26 cellular contexts compared by ENCODE assay signal in the genomic region with DNA sequence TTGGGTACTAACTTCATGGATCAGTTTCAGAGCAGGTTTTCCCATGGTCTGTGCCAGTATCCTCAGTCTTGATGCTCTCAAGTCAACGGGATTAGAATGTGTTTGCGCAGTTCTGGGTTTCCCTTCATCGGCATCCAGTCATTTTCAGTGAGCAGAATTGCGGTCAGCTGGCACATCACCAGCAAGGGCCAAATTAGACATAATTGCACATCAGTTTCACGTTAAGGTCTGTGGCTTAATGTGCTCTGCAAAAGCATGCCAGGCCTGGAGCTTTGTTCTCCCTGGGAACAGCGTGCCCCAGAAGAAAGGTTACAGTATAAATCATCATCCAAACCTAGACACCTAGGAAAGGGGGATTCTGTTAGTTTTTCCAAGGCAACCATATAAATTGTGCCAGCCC. TPM values are rescaled to one million over a fixed set of nuclear protein-coding genes. Genes with fewer than 3 reads are reported as not detected.
A peak's percentile ranks its signal among the peaks of the same experiment; 100 is the strongest.
DNase-seq lines count a peak whose midpoint lies in the region; ATAC-seq, FAIRE-seq and TF ChIP-seq lines count a peak whose summit lies in the region.
"Had no signal": no experiment of that assay in that cellular context is flagged by ENCODE, and none has a peak within 500 bp of the region (broad histone marks: within the 10 kb centered on the region; RNA-seq: fewer than 3 reads in every experiment).

No MANE protein-coding gene starts in this region.

- H3K56ac ChIP-seq in H9 (ENCODE audit: insufficient read length, low read depth, low read length), result peak overlapping the region; percentile 53

- H3K4me2 ChIP-seq in H9 (ENCODE audit: insufficient read depth, insufficient read length, low read length), result peak overlapping the region; percentile 46
- H3K4me2 ChIP-seq in smooth muscle cell, result peak overlapping the region; percentile 40

- H3K79me2 ChIP-seq in H9 (ENCODE audit: insufficient read depth, low read length), result peaks cover 4% of the 10 kb centered on the region; the same call in 1 of the 2 replicates
- no peaks in the 10 kb centered on the region for H3K79me2 ChIP-seq in smooth muscle cell (ENCODE audit: low read depth)

- H3K79me1 ChIP-seq in H9 (ENCODE audit: insufficient read depth, low read depth, low read length, poor library complexity, severe bottlenecking), result peaks cover 2% of the 10 kb centered on the region

- H2BK20ac ChIP-seq in H9 (ENCODE audit: low read depth, low read length, poor library complexity, severe bottlenecking), result no peak overlapping the region

- no peak overlapping the region for H3K4ac ChIP-seq in H9 (ENCODE audit: low read depth, low read length)

- peak overlapping the region; percentile 9 for H3K4me3 ChIP-seq in iPS-15b (ENCODE audit: low read depth, low read length)
- no peak overlapping the region for H3K4me3 ChIP-seq in smooth muscle cell
- no peak overlapping the region for H3K4me3 ChIP-seq in right cardiac atrium (ENCODE audit: low read length)
- H3K4me3 ChIP-seq: tibial nerve had no signal

- H3K4me1 ChIP-seq in H9 (ENCODE audit: insufficient read depth, low read length) (peaks cover 36% of the 10 kb centered on the region), iPS-15b (ENCODE audit: control insufficient read depth, insufficient read depth, low read length) (peaks cover 37% of the 10 kb centered on the region), smooth muscle cell (ENCODE audit: low read depth) (peaks cover 26% of the 10 kb centered on the region), right cardiac atrium (ENCODE audit: control insufficient read depth, insufficient read depth, low read length) (no peaks in the 10 kb centered on the region)

- H4K91ac ChIP-seq in H9 (ENCODE audit: insufficient read length, low read depth, low read length), result no peak overlapping the region

- peak overlapping the region; percentile 87 to 100 (median 97); a peak in 6 of 7 replicates for H3K27ac Mint-ChIP-seq in H9
- H3K27ac Mint-ChIP-seq: activated CD4-positive, alpha-beta T cell treated with anti-CD3 and anti-CD28 coated beads, Interleukin-2, amount 10 ng/mL, durations not matched to agents 7 days and 5 days; T-helper 2 cell treated with Interferon-gamma antibody and Interleukin-4, amounts not matched to agents 5 μg/mL and 100 μg/mL, for 36 hours had no signal

- H3K27me3 Mint-ChIP-seq in H9 (ENCODE audit: low read depth), result no peaks in the 10 kb centered on the region
- H3K27me3 Mint-ChIP-seq: activated CD4-positive, alpha-beta T cell treated with anti-CD3 and anti-CD28 coated beads, Interleukin-2, amount 10 ng/mL, durations not matched to agents 7 days and 5 days; CD4-positive, alpha-beta T cell; stimulated activated naive CD8-positive, alpha-beta T cell treated with anti-CD3 and anti-CD28 coated beads, Interleukin-15, amount 100 ng/mL, for 72 hours had no signal

- H2AFZ ChIP-seq in H9 (ENCODE audit: low read length) (no peak overlapping the region), smooth muscle cell (ENCODE audit: low read depth) (no peak overlapping the region)
- H2AFZ ChIP-seq: parathyroid adenoma had no signal

- H3K9ac ChIP-seq in H9 (ENCODE audit: extremely low read depth, insufficient read length, low read length), result no peak overlapping the region
- H3K9ac ChIP-seq in iPS-15b (ENCODE audit: low read depth, low read length), result no peak overlapping the region
- no peak overlapping the region for H3K9ac ChIP-seq in smooth muscle cell (ENCODE audit: low read depth)
- H3K9ac ChIP-seq: parathyroid adenoma had no signal

- H3K27ac ChIP-seq in H9 (ENCODE audit: insufficient read length, low read depth, low read length) (peak overlapping the region; percentile 92), smooth muscle cell (ENCODE audit: low read depth) (no peak overlapping the region), right cardiac atrium (ENCODE audit: low read length) (no peak overlapping the region)
- H3K27ac ChIP-seq: parathyroid adenoma, tibial nerve had no signal

- peak overlapping the region; percentile 14 for H2BK5ac ChIP-seq in H9 (ENCODE audit: insufficient read length, low read length)

- H2AK5ac ChIP-seq in H9 (ENCODE audit: insufficient read length, low read length), result no peak overlapping the region

- H3K14ac ChIP-seq in H9 (ENCODE audit: insufficient read depth, low read length), result no peak overlapping the region

- FAIRE-seq in GM12892 (lab: Jason Lieb, UNC), result no peak
- FAIRE-seq: H54, HTR-8/SVneo had no signal

- H3K9me3 ChIP-seq in H9 (ENCODE audit: control insufficient read depth, low read depth, low read length) (no peaks in the 10 kb centered on the region), iPS-15b (ENCODE audit: control insufficient read depth, insufficient read depth, low read length) (no peaks in the 10 kb centered on the region), smooth muscle cell (replicated peaks; ENCODE audit: low read depth) (no peaks in the 10 kb centered on the region), right cardiac atrium (ENCODE audit: control insufficient read depth, low read length) (no peaks in the 10 kb centered on the region)
- H3K9me3 ChIP-seq: tibial nerve had no signal

- TF ChIP-seq CTCF in H9 (conservative IDR thresholded peaks at IDR 0.05) (no peak), smooth muscle cell (IDR thresholded peaks at IDR 0.05; ENCODE audit: borderline replicate concordance, insufficient read depth, poor library complexity, severe bottlenecking) (no peak)

- H4K5ac ChIP-seq in H9 (ENCODE audit: insufficient read length, low read depth, low read length), result peak overlapping the region; percentile 7

- WGBS in H9 (ENCODE audit: extremely low coverage, insufficient read length, low lambda C conversion rate), result no CpG with 5 or more reads among the region's 6 CpGs
- WGBS in smooth muscle cell (ENCODE audit: low lambda C conversion rate), result 79% methylated on average over 6 of the region's 6 CpGs
- WGBS in right cardiac atrium, result 86% methylated on average over 6 of the region's 6 CpGs

- peaks cover 0 to 4% (median 2%) of the 10 kb centered on the region in 3 experiments; a peak in 5 of 7 replicates for H3K36me3 Mint-ChIP-seq in H9 (ENCODE audit: insufficient read depth in 1 of 3, low read depth in 3 of 3)

- H3K18ac ChIP-seq in H9 (ENCODE audit: insufficient read length, low read depth, low read length), result no peak overlapping the region

- H3K4me3 Mint-ChIP-seq in H9, result peak overlapping the region; percentile 25 to 73; a peak in 2 of 5 replicates
- H3K4me3 Mint-ChIP-seq: activated CD4-positive, alpha-beta T cell treated with anti-CD3 and anti-CD28 coated beads, Interleukin-2, amount 10 ng/mL, durations not matched to agents 7 days and 5 days; activated T-cell treated with anti-CD3 and anti-CD28 coated beads, Interleukin-2, amount 50 U/mL, for 72 hours; CD4-positive, alpha-beta T cell; stimulated activated naive CD8-positive, alpha-beta T cell treated with anti-CD3 and anti-CD28 coated beads, Interleukin-15, amount 100 ng/mL, for 72 hours; T-helper 2 cell treated with Interferon-gamma antibody and Interleukin-4, amounts not matched to agents 5 μg/mL and 100 μg/mL, for 36 hours had no signal

- intact Hi-C loops in right cardiac atrium (cut with DNase I), result no loop called here

- H3K4me1 Mint-ChIP-seq in H9, result peaks cover 62 to 63% of the 10 kb centered on the region in 2 experiments

- peak overlapping the region; percentile 43 for H2BK12ac ChIP-seq in H9 (ENCODE audit: insufficient read length, low read depth, low read length)

- no peak overlapping the region for H2BK15ac ChIP-seq in H9 (ENCODE audit: low read depth, low read length)

- H3K27me3 ChIP-seq in H9 (ENCODE audit: insufficient read depth, low read length), result no peaks in the 10 kb centered on the region
- no peaks in the 10 kb centered on the region for H3K27me3 ChIP-seq in iPS-15b (ENCODE audit: control insufficient read depth, insufficient read depth, low read length)
- no peaks in the 10 kb centered on the region for H3K27me3 ChIP-seq in smooth muscle cell (ENCODE audit: low read depth)
- no peaks in the 10 kb centered on the region for H3K27me3 ChIP-seq in right cardiac atrium (ENCODE audit: control insufficient read depth, insufficient read depth)
- H3K27me3 ChIP-seq: tibial nerve had no signal

- no peak overlapping the region for H3K23ac ChIP-seq in H9 (ENCODE audit: insufficient read length, low read depth, low read length)

- no peak for TF ChIP-seq POLR2A in GM12892 (IDR thresholded peaks at IDR 0.05; ENCODE audit: low read depth, low read length)

- H2BK120ac ChIP-seq in H9 (ENCODE audit: low read depth, low read length, poor library complexity, severe bottlenecking), result no peak overlapping the region

- no peak for ATAC-seq in right cardiac atrium
- ATAC-seq: activated T-cell treated with anti-CD3 and anti-CD28 coated beads, Interleukin-2, amount 50 U/mL, for 72 hours; sciatic nerve; stimulated activated naive CD8-positive, alpha-beta T cell treated with anti-CD3 and anti-CD28 coated beads, Interleukin-15, amount 100 ng/mL, for 72 hours had no signal

- peaks cover 10% of the 10 kb centered on the region for H3F3A ChIP-seq in smooth muscle cell (ENCODE audit: low read depth)

- no peaks in the 10 kb centered on the region for H3K36me3 ChIP-seq in iPS-15b (ENCODE audit: control insufficient read depth, insufficient read depth, low read length)
- H3K36me3 ChIP-seq in smooth muscle cell (ENCODE audit: low read depth), result no peaks in the 10 kb centered on the region
- H3K36me3 ChIP-seq: tibial nerve had no signal

- peaks cover 3% of the 10 kb centered on the region for H3K23me2 ChIP-seq in H9 (ENCODE audit: insufficient read length, low read depth, low read length, poor library complexity, severe bottlenecking)

- H4K20me1 ChIP-seq in H9 (ENCODE audit: control insufficient read depth, insufficient read depth, insufficient read length), result no peaks in the 10 kb centered on the region
- H4K20me1 ChIP-seq in smooth muscle cell (ENCODE audit: low read depth), result no peaks in the 10 kb centered on the region

- H3T11ph ChIP-seq in H9 (ENCODE audit: low read length), result no peak overlapping the region

- DNase-seq in H9 (no peak), astrocyte of the hippocampus (ENCODE audit: low read depth, low spot score) (peak; percentile 75), smooth muscle cell (lab: John Stamatoyannopoulos, UW; ENCODE audit: unreplicated experiment) (no peak), right cardiac atrium (no peak), NCI-H1417 treated with DMSO at 0.1 percent for 48 hours (lab: John Stamatoyannopoulos, UW) (no peak), GM12892 (ENCODE audit: insufficient read length) (no peak)
- DNase-seq: activated CD4-positive, alpha-beta T cell treated with anti-CD3 and anti-CD28 coated beads, Interleukin-2, amount 10 ng/mL, durations not matched to agents 7 days and 5 days; activated naive CD4-positive, alpha-beta T cell treated with Interleukin-2 at 50 U/mL for 16 hours; activated T-cell treated with anti-CD3 and anti-CD28 coated beads, Interleukin-2, amount 50 U/mL, for 72 hours; CD4-positive, alpha-beta T cell; cortex of kidney; GF-D8; head of caudate nucleus; Karpas-422; mesenchymal stem cell; NCI-H1694; NCI-H2171 treated with DMSO at 0.1 percent for 48 hours; NCI-H526; stimulated activated naive CD8-positive, alpha-beta T cell treated with anti-CD3 and anti-CD28 coated beads, Interleukin-15, amount 100 ng/mL, for 72 hours had no signal

- no peaks in the 10 kb centered on the region for H3K9me3 Mint-ChIP-seq in H9
- H3K9me3 Mint-ChIP-seq: activated CD4-positive, alpha-beta T cell treated with anti-CD3 and anti-CD28 coated beads, Interleukin-2, amount 10 ng/mL, durations not matched to agents 7 days and 5 days; CD4-positive, alpha-beta T cell; T-helper 2 cell treated with Interferon-gamma antibody and Interleukin-4, amounts not matched to agents 5 μg/mL and 100 μg/mL, for 36 hours had no signal

- no peak overlapping the region for H4K8ac ChIP-seq in H9 (replicated peaks; ENCODE audit: insufficient read length, low read depth, low read length)

RNA-seq across cellular contexts. Expression of a gene that starts 22.9 kb away (rescaled TPM):
- total RNA-seq in H9 (2021) (22.5 and 23.2 TPM in 2 replicates), smooth muscle cell (10.7 and 16.6 TPM in 2 replicates), right cardiac atrium (1 to 10 TPM; 5.2 to 9.2 (median 6.3) TPM)
- polyA plus RNA-seq in smooth muscle cell (5.7 and 7.3 TPM in 2 replicates), right cardiac atrium (3.0 TPM)
- 18.8 TPM for polyA plus RNA-seq in GM12892 (2012; ENCODE audit: missing spikeins)
